6 cellular contexts compared by ENCODE assay signal in genomic region chr2:15757820-15758586, GRCh38.
"Had no signal": no experiment of that assay in that cellular context is flagged by ENCODE, and none has a peak within 500 bp of the region (broad histone marks: within the 10 kb centered on the region; RNA-seq: fewer than 3 reads in every experiment).

No MANE protein-coding gene starts in this region.

- H3K27ac ChIP-seq: GM23248 had no signal

- H2AFZ ChIP-seq: GM23248 had no signal

- H3K4me3 ChIP-seq: GM23248, K562 had no signal

- H3K9ac ChIP-seq: GM23248 had no signal

- ATAC-seq: K562 had no signal

- DNase-seq: GM23248, GOT3, H7, HCEC 1CT, IMR-90 had no signal
